25 cellular contexts compared by ENCODE assay signal in the genomic region with DNA sequence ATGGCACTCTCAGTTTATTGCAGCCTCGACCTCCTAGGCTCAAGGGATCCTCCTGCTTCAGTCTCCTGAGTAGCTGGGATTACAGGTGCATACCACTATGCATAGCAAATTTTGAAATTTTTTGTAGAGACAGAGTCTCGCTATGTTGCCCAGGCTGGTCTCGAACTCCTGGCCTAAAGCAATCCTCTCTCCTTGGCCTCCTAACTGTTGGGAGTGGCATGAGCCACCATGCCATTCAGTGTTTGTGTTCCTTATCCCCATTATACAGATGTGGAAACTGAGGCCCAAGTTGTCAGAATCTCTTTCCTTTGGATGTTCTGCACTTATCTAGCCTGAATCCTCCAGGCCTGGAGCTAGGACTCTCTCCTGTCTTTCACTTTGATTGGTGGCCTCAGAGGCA. TPM values are rescaled to one million over a fixed set of nuclear protein-coding genes. Genes with fewer than 3 reads are reported as not detected.
DNase-seq lines count a peak whose midpoint lies in the region; ATAC-seq, FAIRE-seq and TF ChIP-seq lines count a peak whose summit lies in the region.
"Had no signal": no experiment of that assay in that cellular context is flagged by ENCODE, and none has a peak within 500 bp of the region (broad histone marks: within the 10 kb centered on the region; RNA-seq: fewer than 3 reads in every experiment).

No MANE protein-coding gene starts in this region.

- CTCF ChIA-PET in HepG2 (lab: Yijun Ruan, JAX; ENCODE audit: low intra/inter-chr PET ratio, low total read pairs), result no interaction called here
- CTCF ChIA-PET in K562 (lab: Yijun Ruan, JAX; ENCODE audit: low intra/inter-chr PET ratio), result no interaction called here

- TF ChIP-seq POLR2A in HepG2 (IDR thresholded peaks at IDR 0.05; ENCODE audit: insufficient read depth in 1 of 2, low read depth in 2 of 2, low read length in 2 of 2) (no peak), right lobe of liver (IDR thresholded peaks at IDR 0.05) (no peak), K562 (conservative IDR thresholded peaks at IDR 0.05) (no peak), esophagus muscularis mucosa (IDR thresholded peaks at IDR 0.05; ENCODE audit: low read depth) (no peak)

- H4K20me1 ChIP-seq in HepG2 (ENCODE audit: insufficient read depth, low read length), result no peaks in the 10 kb centered on the region
- 0 out of 2 replicates have a peak, but pooled peaks cover 4% of the 10 kb centered on the region for H4K20me1 ChIP-seq in K562 (replicated peaks; ENCODE audit: control insufficient read depth, insufficient read depth, low read length)
- H4K20me1 ChIP-seq: BLaER1 had no signal

- peak overlapping the region; percentile 72 for H3K9ac ChIP-seq in HepG2 (ENCODE audit: insufficient read depth, low read depth, low read length)
- H3K9ac ChIP-seq in K562 (ENCODE audit: insufficient read depth in 1 of 2, low read depth in 2 of 2, low read length in 2 of 2), result no peak overlapping the region
- H3K9ac ChIP-seq: BLaER1 had no signal

- H3K27me3 ChIP-seq in HepG2 (ENCODE audit: control insufficient read depth in 1 of 2, insufficient read depth in 2 of 2, low read length in 2 of 2) (no peaks in the 10 kb centered on the region), right lobe of liver (no peaks in the 10 kb centered on the region), K562 (ENCODE audit: control insufficient read depth in 2 of 2, insufficient read depth in 2 of 2, low read length in 2 of 2) (peaks cover 12 to 33% of the 10 kb centered on the region in 2 experiments; a peak in 3 of 5 replicates), esophagus muscularis mucosa (no peaks in the 10 kb centered on the region), upper lobe of right lung (no peaks in the 10 kb centered on the region)
- H3K27me3 ChIP-seq: BE2C, BLaER1 had no signal

- H3K4me3 ChIP-seq in HepG2 (replicated peaks in 1 of 3; ENCODE audit: insufficient read depth in 1 of 3, low read depth in 2 of 3, low read length in 3 of 3), result peak overlapping the region; percentile 32 to 71 (median 58); a peak in 5 of 6 replicates
- no peak overlapping the region for H3K4me3 ChIP-seq in right lobe of liver
- H3K4me3 ChIP-seq in K562, result no peak overlapping the region
- no peak overlapping the region for H3K4me3 ChIP-seq in esophagus muscularis mucosa
- H3K4me3 ChIP-seq in upper lobe of right lung, result no peak overlapping the region
- H3K4me3 ChIP-seq: BLaER1 had no signal

- H3K36me3 ChIP-seq in HepG2 (replicated peaks in 1 of 2; ENCODE audit: control insufficient read depth in 1 of 2, insufficient read depth in 2 of 2, low read length in 2 of 2) (0 out of 5 replicates have a peak, but pooled peaks cover 0 to 1% of the 10 kb centered on the region in 2 experiments), right lobe of liver (no peaks in the 10 kb centered on the region), K562 (ENCODE audit: control insufficient read depth, insufficient read depth, low read length) (no peaks in the 10 kb centered on the region), esophagus muscularis mucosa (no peaks in the 10 kb centered on the region), upper lobe of right lung (no peaks in the 10 kb centered on the region)
- H3K36me3 ChIP-seq: BE2C, BLaER1 had no signal

- H2AFZ ChIP-seq in HepG2 (ENCODE audit: low read length) (no peak overlapping the region), K562 (ENCODE audit: low read depth, low read length) (no peak overlapping the region)

- DNase-seq in HepG2 (ENCODE audit: low spot score), result no peak
- DNase-seq in right lobe of liver, result no peak
- DNase-seq in K562 (ENCODE audit: extremely low read depth in 1 of 4, low spot score in 3 of 4), result no peak
- peak; percentile 37 for DNase-seq in esophagus muscularis mucosa (ENCODE audit: extremely low spot score)
- DNase-seq in upper lobe of right lung, result no peak
- no peak for DNase-seq in stimulated activated naive CD8-positive, alpha-beta T cell treated with anti-CD3 and anti-CD28 coated beads, Interleukin-15, Interleukin-2, amounts not matched to agents 100 U/mL and 50 U/mL, for 24 hours
- DNase-seq: 8988T; ACHN; BE2C; C1 segment of cervical spinal cord; Calu3; CD4-positive, alpha-beta memory T cell; CD4-positive, CD25-positive, alpha-beta regulatory T cell; CD8-positive, alpha-beta memory T cell; COR-L47; DMS79 treated with DMSO at 0.1 percent for 48 hours; GF-D8 had no signal

- H3K4me1 ChIP-seq in HepG2 (ENCODE audit: insufficient read depth, low read length) (peaks cover 98% of the 10 kb centered on the region), right lobe of liver (no peaks in the 10 kb centered on the region), K562 (replicated peaks in 1 of 2; ENCODE audit: control insufficient read depth in 2 of 2, insufficient read depth in 2 of 2, low read length in 2 of 2) (no peaks in the 10 kb centered on the region; a peak in 1 of 5 replicates), esophagus muscularis mucosa (no peaks in the 10 kb centered on the region), upper lobe of right lung (no peaks in the 10 kb centered on the region)
- H3K4me1 ChIP-seq: BE2C had no signal

- TF ChIP-seq RAD21 in HepG2 (CRISPR knock-in tag; IDR thresholded peaks at IDR 0.05), result no peak
- TF ChIP-seq RAD21 in K562 (CRISPR knock-in tag; conservative IDR thresholded peaks at IDR 0.05 in 1 of 2, IDR thresholded peaks at IDR 0.05 in 1 of 2), result no peak

- in situ Hi-C loops in HepG2 (cut with HindIII; ENCODE audit: extremely low pct_ligation_motif_present, low pct_unique_long_range_greater_than_20kb) (loop anchor here (5.0 kb wide), 2 partner anchors 40 to 135 kb away; no protein-coding TSS in a partner anchor), K562 (cut with MboI) (loop anchor here (25.0 kb wide), 1 partner anchor 295 kb away; no protein-coding TSS in a partner anchor)

- TF ChIP-seq CTCF in HepG2 (CRISPR knock-in tag; IDR thresholded peaks at IDR 0.05), result no peak
- no peak for TF ChIP-seq CTCF in right lobe of liver (IDR thresholded peaks at IDR 0.05)
- no peak for TF ChIP-seq CTCF in K562 (IDR thresholded peaks at IDR 0.05 in 2 of 3, conservative IDR thresholded peaks at IDR 0.05 in 1 of 3; ENCODE audit: insufficient read depth in 2 of 3, low read depth in 1 of 3, low read length in 3 of 3)
- TF ChIP-seq CTCF in esophagus muscularis mucosa (IDR thresholded peaks at IDR 0.05), result no peak
- TF ChIP-seq CTCF in upper lobe of right lung (IDR thresholded peaks at IDR 0.05), result no peak

- H3K79me2 ChIP-seq in HepG2 (ENCODE audit: insufficient read depth, low read length), result peaks cover 68% of the 10 kb centered on the region
- no peaks in the 10 kb centered on the region for H3K79me2 ChIP-seq in K562 (ENCODE audit: control insufficient read depth, insufficient read depth, low read length)

- no peak for TF ChIP-seq EP300 in HepG2 (IDR thresholded peaks at IDR 0.05; ENCODE audit: low read depth in 2 of 2, low read length in 2 of 2)
- TF ChIP-seq EP300 in HepG2 (CRISPR knock-in tag; IDR thresholded peaks at IDR 0.05; ENCODE audit: borderline replicate concordance), result no peak
- no peak for TF ChIP-seq EP300 in K562 (IDR thresholded peaks at IDR 0.05; ENCODE audit: low read length)
- no peak for TF ChIP-seq EP300 in esophagus muscularis mucosa (IDR thresholded peaks at IDR 0.05)

- no TSS peak for BruUV-seq in HepG2 (replicated peaks; lab: Mats Ljungman, UMichigan)
- no TSS peak for BruUV-seq in K562 (replicated peaks; lab: Mats Ljungman, UMichigan)

- peak overlapping the region; percentile 77 for H3K27ac ChIP-seq in HepG2 (ENCODE audit: extremely low read length, insufficient read depth, low read length)
- no peak overlapping the region for H3K27ac ChIP-seq in right lobe of liver
- no peak overlapping the region for H3K27ac ChIP-seq in K562 (ENCODE audit: extremely low read depth, low read depth, low read length)
- no peak overlapping the region for H3K27ac ChIP-seq in esophagus muscularis mucosa (replicated peaks in 1 of 4)
- no peak overlapping the region for H3K27ac ChIP-seq in upper lobe of right lung
- H3K27ac ChIP-seq: BLaER1 had no signal

- no peak for ATAC-seq in HepG2
- no peak for ATAC-seq in right lobe of liver
- ATAC-seq in K562, result no peak
- no peak for ATAC-seq in upper lobe of right lung
- no peak for ATAC-seq in stimulated activated naive CD8-positive, alpha-beta T cell treated with anti-CD3 and anti-CD28 coated beads, Interleukin-15, Interleukin-2, amounts not matched to agents 100 U/mL and 50 U/mL, for 24 hours

- WGBS in HepG2 (ENCODE audit: low lambda C conversion rate), result 89% methylated on average over 3 of the region's 3 CpGs
- WGBS in right lobe of liver (ENCODE audit: insufficient coverage, low coverage, low lambda C conversion rate, missing lambda C conversion rate), result 64% methylated on average over 3 of the region's 3 CpGs
- 0% methylated on average over 3 of the region's 3 CpGs for WGBS in K562 (ENCODE audit: insufficient coverage, low coverage, missing lambda C conversion rate)
- WGBS in esophagus muscularis mucosa, result 94% methylated on average over 3 of the region's 3 CpGs

- H3K9me3 ChIP-seq in HepG2 (ENCODE audit: low read length), result peaks cover 8% of the 10 kb centered on the region; the same call in 1 of the 2 replicates
- no peaks in the 10 kb centered on the region for H3K9me3 ChIP-seq in right lobe of liver
- no peaks in the 10 kb centered on the region for H3K9me3 ChIP-seq in K562 (replicated peaks; ENCODE audit: control insufficient read depth, insufficient read depth, low read depth, low read length)
- peaks cover 0 to under 1% (median 0%) of the 10 kb centered on the region in 4 donors for H3K9me3 ChIP-seq in esophagus muscularis mucosa
- H3K9me3 ChIP-seq in upper lobe of right lung, result no peaks in the 10 kb centered on the region
- H3K9me3 ChIP-seq: BE2C had no signal

- POLR2A ChIA-PET in HepG2 (lab: Yijun Ruan, JAX), result interaction anchor here (0.6 to 5.3 kb wide), 7 partner anchors 11 to 1824 kb away, joined by 3 to 143 read pairs (median 26); no protein-coding TSS in a partner anchor
- POLR2A ChIA-PET in K562 (lab: Yijun Ruan, JAX), result interaction anchor here (1.3 kb wide), 1 partner anchor 12 kb away, joined by 4 read pairs; no protein-coding TSS in a partner anchor

- intact Hi-C loops in HepG2 (cut with micrococcal nuclease; ENCODE audit: unreplicated experiment), result loop anchor here (2.0 to 5.0 kb wide), 3 partner anchors 13 to 40 kb away; a partner anchor contains a TSS
- intact Hi-C loops in right lobe of liver (cut with DNase I), result no loop called here
- intact Hi-C loops in K562 (cut with micrococcal nuclease), result no loop called here
- intact Hi-C loops in esophagus muscularis mucosa (cut with DNase I), result no loop called here
- intact Hi-C loops in upper lobe of right lung (cut with DNase I), result no loop called here

- H3K4me2 ChIP-seq in HepG2 (ENCODE audit: low read depth, low read length) (peak overlapping the region; percentile 81), K562 (ENCODE audit: insufficient read depth, low read length) (no peak overlapping the region)
- H3K4me2 ChIP-seq: BLaER1 had no signal

- FAIRE-seq in HepG2 (lab: Jason Lieb, UNC), result no peak
- no peak for FAIRE-seq in K562 (lab: Jason Lieb, UNC)
- FAIRE-seq: A204.1, D721Med, G401.6, GM12891, GM19239 had no signal

- no peaks in the 10 kb centered on the region for H3K9me1 ChIP-seq in K562 (ENCODE audit: control insufficient read depth, insufficient read depth, low read length)

RNA-seq across cellular contexts. Expression of a gene that starts 40.8 kb away (rescaled TPM):
- total RNA-seq in HepG2 (2016; rRNA removed; fragmentation: Illumina TruSeq; extraction: Trizol), result 59.0 and 70.4 TPM in 2 replicates
- total RNA-seq in HepG2 (2016; cell fraction: cytosol; rRNA removed; fragmentation: Illumina TruSeq; extraction: Trizol; ENCODE audit: low read depth), result 19.9 and 25.5 TPM in 2 replicates
- 50.0 and 70.7 TPM in 2 replicates for total RNA-seq in HepG2 (2016; cell fraction: insoluble cytoplasmic fraction; rRNA removed; fragmentation: Illumina TruSeq; extraction: Trizol)
- 136 and 148 TPM in 2 replicates for total RNA-seq in HepG2 (2016; cell fraction: membrane; rRNA removed; fragmentation: Illumina TruSeq; extraction: Trizol)
- 61.9 and 70.6 TPM in 2 replicates for total RNA-seq in HepG2 (2016; cell fraction: nucleus; rRNA removed; fragmentation: Illumina TruSeq; extraction: Trizol)
- 86.1 and 121 TPM in 2 replicates for polyA plus RNA-seq in HepG2 (2011; rRNA removed)
- 22.3 and 49.7 TPM in 2 replicates for polyA plus RNA-seq in HepG2 (2011; cell fraction: cytosol; rRNA removed)
- polyA plus RNA-seq in HepG2 (2011; cell fraction: nucleus; rRNA removed), result 150 and 275 TPM in 2 replicates
- polyA plus RNA-seq in HepG2 (2012), result 58.7 and 76.3 TPM in 2 replicates
- polyA plus RNA-seq in HepG2 (2016; cell fraction: cytosol; fragmentation: Illumina TruSeq; extraction: Trizol; ENCODE audit: low read depth), result 106 and 127 TPM in 2 replicates
- 95.8 and 124 TPM in 2 replicates for polyA plus RNA-seq in HepG2 (2016; cell fraction: insoluble cytoplasmic fraction; fragmentation: Illumina TruSeq; extraction: Trizol; ENCODE audit: low read depth)
- polyA plus RNA-seq in HepG2 (2016; cell fraction: membrane; fragmentation: Illumina TruSeq; extraction: Trizol; ENCODE audit: low read depth), result 156 and 170 TPM in 2 replicates
- 155 and 169 TPM in 2 replicates for polyA plus RNA-seq in HepG2 (2016; cell fraction: nucleus; fragmentation: Illumina TruSeq; extraction: Trizol; ENCODE audit: insufficient read depth, low read depth)
- polyA minus RNA-seq in HepG2 (2011; rRNA and poly(A)+ RNA removed; ENCODE audit: low replicate concordance), result 0.02 and 110 TPM in 2 replicates
- 14.3 and 28.8 TPM in 2 replicates for polyA minus RNA-seq in HepG2 (2011; cell fraction: cytosol; rRNA and poly(A)+ RNA removed)
- 43.1 and 57.6 TPM in 2 replicates for polyA minus RNA-seq in HepG2 (2011; cell fraction: nucleus; rRNA and poly(A)+ RNA removed)
- 1 to 10 TPM in 5 of 6 experiments, under 1 TPM in 1; 0.69 to 2.6 (median 2.1) TPM for total RNA-seq in right lobe of liver
- total RNA-seq in K562 (2011; cell fraction: chromatin; rRNA removed; ENCODE audit: low replicate concordance), result 0.02 TPM in 1 of 2 replicates, not detected in the other
- total RNA-seq in K562 (2011; cell fraction: nucleolus; rRNA removed), result not detected in 2 replicates
- under 0.01 and 0.08 TPM in 2 replicates for total RNA-seq in K562 (2011; cell fraction: nucleoplasm; rRNA removed)
- 0.04 and 0.18 TPM in 2 replicates for total RNA-seq in K562 (2014; rRNA removed)
- under 0.01 TPM in 2 replicates for total RNA-seq in K562 (2014; rRNA removed; fragmentation: Illumina TruSeq; extraction: Trizol)
- 0.07 and 0.08 TPM in 2 replicates for total RNA-seq in K562 (2015; rRNA removed; fragmentation: Illumina TruSeq; extraction: Trizol)
- 0.22 and 0.24 TPM in 2 replicates for total RNA-seq in K562 (2021)
- polyA plus RNA-seq in K562 (2011; rRNA removed), result under 0.01 and 0.11 TPM in 2 replicates
- under 0.01 and 0.39 TPM in 2 replicates for polyA plus RNA-seq in K562 (2011; cell fraction: cytosol; rRNA removed)
- polyA plus RNA-seq in K562 (2011; cell fraction: nucleus; rRNA removed), result 0.11 and 0.33 TPM in 2 replicates
- 0.03 and 0.04 TPM in 2 replicates for polyA plus RNA-seq in K562 (2012)
- polyA plus RNA-seq in K562 (2014; fragmentation: Illumina TruSeq; extraction: Trizol), result 0.01 and 0.07 TPM in 2 replicates
- polyA plus RNA-seq in K562 (2014; fragmentation: Nextera tagmentation; extraction: Ambion mirVana), result not detected
- 0.04 TPM in 1 of 2 replicates, not detected in the other for polyA plus RNA-seq in K562 (2014; rRNA removed)
- under 0.01 TPM in 2 replicates for polyA minus RNA-seq in K562 (2011; rRNA and poly(A)+ RNA removed)
- polyA minus RNA-seq in K562 (2011; cell fraction: cytosol; rRNA and poly(A)+ RNA removed), result not detected in 2 replicates
- under 0.01 and 0.22 TPM in 2 replicates for polyA minus RNA-seq in K562 (2011; cell fraction: nucleus; rRNA and poly(A)+ RNA removed)
- total RNA-seq in esophagus muscularis mucosa, result 10 to 100 TPM; 37.1 to 87.8 (median 54.1) TPM
- 47.2 TPM for total RNA-seq in upper lobe of right lung
- polyA plus RNA-seq: AG04450, CD14-positive monocyte had no signal

Comparison
In these comparisons a context has a peak if more than half of its experiments do, and no peak if none do; other contexts are left out.
1. H3K4me3 ChIP-seq: peak in HepG2 (3 of 3); none in right lobe of liver (0 of 3), K562 (single experiment), esophagus muscularis mucosa (0 of 4) and upper lobe of right lung (single experiment).
2. RNA of a gene that starts 40.8 kb away (total RNA-seq): 19.9 to 148 TPM in HepG2, 37.1 to 87.8 TPM in esophagus muscularis mucosa and 47.2 TPM in upper lobe of right lung (single experiment); 0.69 to 2.6 TPM in right lobe of liver and under 0.01 to 0.24 TPM in K562; every median in the first group is over 4 times any median in the second.